In the genomic region with DNA sequence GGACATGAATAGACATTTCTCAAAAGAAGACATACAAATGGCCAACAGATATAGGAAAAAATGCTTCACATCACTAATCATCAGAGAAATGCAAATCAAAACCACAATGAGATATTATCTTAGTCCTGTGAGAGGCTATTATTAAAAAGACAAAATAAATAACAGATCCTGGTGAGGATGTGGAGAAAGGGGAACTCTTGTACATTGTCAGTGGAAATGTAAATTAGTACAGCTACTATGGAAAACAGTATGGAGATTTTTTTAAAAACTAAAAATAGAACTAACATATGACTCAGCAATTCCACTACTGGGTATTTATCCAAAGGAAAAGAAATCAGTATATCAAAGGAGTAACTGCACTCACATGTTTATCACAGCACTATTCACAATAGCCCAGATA, we compare ENCODE assay signal across 1 cellular context.
A peak's percentile ranks its signal among the peaks of the same experiment; 100 is the strongest.
TF ChIP-seq lines count a peak whose summit lies in the region.

No MANE protein-coding gene starts in this region.

TF ChIP-seq in SK-N-SH, 30 proteins besides CTCF, POLR2A, EP300 and RAD21 (continued from another document):
- TF ChIP-seq JUND (IDR thresholded peaks at IDR 0.05) = peak; percentile 72
- peak; percentile 53; the same call in 1 of the 2 replicates for TF ChIP-seq TEAD4 (IDR thresholded peaks at IDR 0.05; ENCODE audit: borderline replicate concordance, insufficient read depth)
- TF ChIP-seq, protein P1, sequence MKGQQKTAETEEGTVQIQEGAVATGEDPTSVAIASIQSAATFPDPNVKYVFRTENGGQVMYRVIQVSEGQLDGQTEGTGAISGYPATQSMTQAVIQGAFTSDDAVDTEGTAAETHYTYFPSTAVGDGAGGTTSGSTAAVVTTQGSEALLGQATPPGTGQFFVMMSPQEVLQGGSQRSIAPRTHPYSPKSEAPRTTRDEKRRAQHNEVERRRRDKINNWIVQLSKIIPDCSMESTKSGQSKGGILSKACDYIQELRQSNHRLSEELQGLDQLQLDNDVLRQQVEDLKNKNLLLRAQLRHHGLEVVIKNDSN (IDR thresholded peaks at IDR 0.05; ENCODE audit: borderline replicate concordance, low read depth) = no peak
- TF ChIP-seq, protein P2, sequence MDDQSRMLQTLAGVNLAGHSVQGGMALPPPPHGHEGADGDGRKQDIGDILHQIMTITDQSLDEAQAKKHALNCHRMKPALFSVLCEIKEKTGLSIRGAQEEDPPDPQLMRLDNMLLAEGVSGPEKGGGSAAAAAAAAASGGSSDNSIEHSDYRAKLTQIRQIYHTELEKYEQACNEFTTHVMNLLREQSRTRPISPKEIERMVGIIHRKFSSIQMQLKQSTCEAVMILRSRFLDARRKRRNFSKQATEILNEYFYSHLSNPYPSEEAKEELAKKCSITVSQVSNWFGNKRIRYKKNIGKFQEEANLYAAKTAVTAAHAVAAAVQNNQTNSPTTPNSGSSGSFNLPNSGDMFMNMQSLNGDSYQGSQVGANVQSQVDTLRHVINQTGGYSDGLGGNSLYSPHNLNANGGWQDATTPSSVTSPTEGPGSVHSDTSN (IDR thresholded peaks at IDR 0.05) = peak; percentile 69
- TF ChIP-seq NRF1 (IDR thresholded peaks at IDR 0.05; ENCODE audit: low read depth, low read length) = no peak
- TF ChIP-seq CHD2 (IDR thresholded peaks at IDR 0.05; ENCODE audit: low read length, partially characterized antibody) = no peak
- peak; percentile 84 for TF ChIP-seq TCF12 (IDR thresholded peaks at IDR 0.05)
- TF ChIP-seq, protein P3, sequence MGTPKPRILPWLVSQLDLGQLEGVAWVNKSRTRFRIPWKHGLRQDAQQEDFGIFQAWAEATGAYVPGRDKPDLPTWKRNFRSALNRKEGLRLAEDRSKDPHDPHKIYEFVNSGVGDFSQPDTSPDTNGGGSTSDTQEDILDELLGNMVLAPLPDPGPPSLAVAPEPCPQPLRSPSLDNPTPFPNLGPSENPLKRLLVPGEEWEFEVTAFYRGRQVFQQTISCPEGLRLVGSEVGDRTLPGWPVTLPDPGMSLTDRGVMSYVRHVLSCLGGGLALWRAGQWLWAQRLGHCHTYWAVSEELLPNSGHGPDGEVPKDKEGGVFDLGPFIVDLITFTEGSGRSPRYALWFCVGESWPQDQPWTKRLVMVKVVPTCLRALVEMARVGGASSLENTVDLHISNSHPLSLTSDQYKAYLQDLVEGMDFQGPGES (IDR thresholded peaks at IDR 0.05; ENCODE audit: low read depth, low read length) = no peak
- no peak for TF ChIP-seq SIN3A (IDR thresholded peaks at IDR 0.05; ENCODE audit: borderline replicate concordance, low read depth, low read length)
TF ChIP-seq in SK-N-SH: peak in this region for 8.
